Comparison of ENCODE assay signal across 11 cellular contexts in genomic region chr22:46528121-46528610, GRCh38. TPM values are rescaled to one million over a fixed set of nuclear protein-coding genes. Genes with fewer than 3 reads are reported as not detected.
DNase-seq lines count a peak whose midpoint lies in the region; TF ChIP-seq lines count a peak whose summit lies in the region.
"Had no signal": no experiment of that assay in that cellular context is flagged by ENCODE, and none has a peak within 500 bp of the region (broad histone marks: within the 10 kb centered on the region; RNA-seq: fewer than 3 reads in every experiment).

No MANE protein-coding gene starts in this region.

- no peak overlapping the region for H2BK15ac ChIP-seq in mesenchymal stem cell (ENCODE audit: low read depth, poor library complexity, severe bottlenecking)

- no peak overlapping the region for H3K23ac ChIP-seq in mesenchymal stem cell (ENCODE audit: low read length in 2 of 2)

- no peak overlapping the region for H2BK120ac ChIP-seq in mesenchymal stem cell (ENCODE audit: low read depth, low read length)

- no peak overlapping the region for H2AK5ac ChIP-seq in mesenchymal stem cell (ENCODE audit: low read length, severe bottlenecking)

- TF ChIP-seq POLR2A in suprapubic skin (IDR thresholded peaks at IDR 0.05) = no peak

- 53% methylated on average over 12 of the region's 15 CpGs for WGBS in mesenchymal stem cell
- whole genome bisulfite sequencing in suprapubic skin = 56% methylated on average over 15 of the region's 15 CpGs

- no peak overlapping the region for H3K14ac ChIP-seq in mesenchymal stem cell (ENCODE audit: low read length in 2 of 2)

- no peak overlapping the region for H3K4ac ChIP-seq in mesenchymal stem cell (ENCODE audit: low read depth in 1 of 2, low read length in 2 of 2)

- H3K4me1 ChIP-seq in mesenchymal stem cell (ENCODE audit: control insufficient read depth, insufficient read depth, low read depth, low read length) (peaks cover 33% of the 10 kb centered on the region), suprapubic skin (peaks cover 56% of the 10 kb centered on the region)

- no peaks in the 10 kb centered on the region for H3K9me3 Mint-ChIP-seq in Calu3 (ENCODE audit: low read depth, unreplicated experiment)
- H3K9me3 Mint-ChIP-seq in immature natural killer cell = no peaks in the 10 kb centered on the region

- CTCF ChIA-PET in Calu3 (lab: Charles Lee) = interaction anchor here (0.6 to 1.1 kb wide), 4 partner anchors 10 to 160 kb away, joined by 3 to 6 read pairs (median 4); no protein-coding TSS in a partner anchor

- no peak overlapping the region for H2AFZ ChIP-seq in mesenchymal stem cell (ENCODE audit: low read depth, low read length)

- H3K4me2 ChIP-seq in mesenchymal stem cell (ENCODE audit: low read length, poor library complexity, severe bottlenecking) = peak overlapping the region; percentile 10

- H4K8ac ChIP-seq in mesenchymal stem cell (ENCODE audit: low read length) = no peak overlapping the region

- no peak overlapping the region for H4K91ac ChIP-seq in mesenchymal stem cell (ENCODE audit: low read length)

- H3K27me3 Mint-ChIP-seq in Calu3 (ENCODE audit: unreplicated experiment) (no peaks in the 10 kb centered on the region), immature natural killer cell (ENCODE audit: low read depth in 3 of 3) (peaks cover 3 to 6% (median 5%) of the 10 kb centered on the region in 3 donors)

- peak; percentile 69 for DNase-seq in Calu3
- DNase-seq in LoVo (ENCODE audit: low spot score) = peak; percentile 87
- DNase-seq in amniotic epithelial cell (ENCODE audit: low read depth) = peak; percentile 95
- peak; percentile 53 for DNase-seq in mesenchymal stem cell
- no peak for DNase-seq in immature natural killer cell
- no peak for DNase-seq in T-helper 9 cell
- DNase-seq in suprapubic skin (ENCODE audit: low spot score in 2 of 2) = no peak
- DNase-seq in mesenteric fat pad (ENCODE audit: low spot score) = no peak
- DNase-seq: activated CD4-positive, alpha-beta T cell treated with anti-CD3 and anti-CD28 coated beads, Interleukin-2, amount 50 U/mL, for 1 hour; HCEC 1CT; naive B cell had no signal

- TF ChIP-seq EP300 in suprapubic skin (IDR thresholded peaks at IDR 0.05) = no peak

- H3K27me3 ChIP-seq in mesenchymal stem cell (ENCODE audit: control insufficient read depth in 1 of 2, insufficient read depth in 1 of 2, low read length in 2 of 2) (peaks cover 0 to 35% of the 10 kb centered on the region in 2 experiments), suprapubic skin (no peaks in the 10 kb centered on the region)

- no peak overlapping the region for H3K18ac ChIP-seq in mesenchymal stem cell (ENCODE audit: low read depth in 1 of 2, low read length in 2 of 2)

- peaks cover 53% of the 10 kb centered on the region for H3K4me1 Mint-ChIP-seq in Calu3 (ENCODE audit: low read depth, unreplicated experiment)
- H3K4me1 Mint-ChIP-seq in immature natural killer cell = peaks cover 0 to 5% of the 10 kb centered on the region in 2 donors
- H3K4me1 Mint-ChIP-seq: naive B cell had no signal

- H3K27ac ChIP-seq in mesenchymal stem cell (ENCODE audit: low read length, poor library complexity, severe bottlenecking) = peak overlapping the region; percentile 65
- no peak overlapping the region for H3K27ac ChIP-seq in suprapubic skin

- H2BK5ac ChIP-seq in mesenchymal stem cell (ENCODE audit: low read depth, low read length, poor library complexity, severe bottlenecking) = no peak overlapping the region

- no peak overlapping the region for H2BK12ac ChIP-seq in mesenchymal stem cell (ENCODE audit: low read length in 2 of 2)

- H3K4me3 ChIP-seq in mesenchymal stem cell (ENCODE audit: insufficient read depth in 1 of 2, low read depth in 1 of 2, low read length in 2 of 2) = no peak overlapping the region
- no peak overlapping the region for H3K4me3 ChIP-seq in suprapubic skin

- intact Hi-C loops in Calu3 (cut with micrococcal nuclease; ENCODE audit: unreplicated experiment) = no loop called here

- BruUV-seq in Calu3 (replicated peaks; lab: Mats Ljungman, UMichigan) = no TSS peak

- H3K9ac ChIP-seq in mesenchymal stem cell (ENCODE audit: low read length) = no peak overlapping the region

- peaks cover 38% of the 10 kb centered on the region for H3K79me1 ChIP-seq in mesenchymal stem cell (replicated peaks; ENCODE audit: low read length, poor library complexity, severe bottlenecking)

- H3K27ac Mint-ChIP-seq in Calu3 (ENCODE audit: unreplicated experiment) = peak overlapping the region; percentile 95
- no peak overlapping the region for H3K27ac Mint-ChIP-seq in immature natural killer cell

- H3K36me3 ChIP-seq in mesenchymal stem cell (ENCODE audit: control insufficient read depth in 1 of 2, insufficient read depth in 2 of 2, low read depth in 1 of 2, low read length in 2 of 2) (peaks cover 0 to 16% of the 10 kb centered on the region in 2 experiments), suprapubic skin (no peaks in the 10 kb centered on the region)

- peak overlapping the region; percentile 59 for H3K4me3 Mint-ChIP-seq in Calu3 (ENCODE audit: low read depth, unreplicated experiment)
- H3K4me3 Mint-ChIP-seq in immature natural killer cell = no peak overlapping the region

- H3K36me3 Mint-ChIP-seq in Calu3 (ENCODE audit: insufficient read depth, unreplicated experiment) (peaks cover 21% of the 10 kb centered on the region), immature natural killer cell (peaks cover 0 to 3% (median 0%) of the 10 kb centered on the region in 3 donors)

- no peaks in the 10 kb centered on the region for H3K9me3 ChIP-seq in mesenchymal stem cell (ENCODE audit: control insufficient read depth, low read length)
- H3K9me3 ChIP-seq in suprapubic skin = no peaks in the 10 kb centered on the region

- TF ChIP-seq CTCF in Calu3 (IDR thresholded peaks at IDR 0.05; ENCODE audit: unreplicated experiment) (no peak), suprapubic skin (IDR thresholded peaks at IDR 0.05) (no peak)

RNA-seq across cellular contexts. Expression of gene CELSR1, which starts 9.3 kb away (rescaled TPM):
- total RNA-seq in Calu3 (2022) = 40.8 and 45.5 TPM in 2 replicates
- polyA plus RNA-seq in mesenchymal stem cell (2013, experiment 1 of 2) = 0.14 TPM
- polyA plus RNA-seq in mesenchymal stem cell (2013, experiment 2 of 2) = 0.11 TPM
- 1 to 10 TPM in 2 of 3 donors, under 1 TPM in 1; 0.24 to 1.6 (median 1.2) TPM for polyA plus RNA-seq in immature natural killer cell
- 100 to 1,000 TPM in 1 of 4 donors, 10 to 100 TPM in 3; 75.6 to 102 (median 77.5) TPM for total RNA-seq in suprapubic skin
- total RNA-seq in mesenteric fat pad = 1.8 TPM

Comparison
In these comparisons a context has a peak if more than half of its experiments do, and no peak if none do; other contexts are left out.
1. DNase-seq: peak in Calu3 (single experiment), LoVo (single experiment), amniotic epithelial cell (single experiment) and mesenchymal stem cell (single experiment); none in immature natural killer cell (0 of 3), T-helper 9 cell (single experiment), suprapubic skin (0 of 2) and mesenteric fat pad (single experiment).
2. RNA of gene CELSR1, which starts 9.3 kb away (total RNA-seq): 75.6 to 102 TPM in suprapubic skin and 40.8 to 45.5 TPM in Calu3; 1.8 TPM in mesenteric fat pad (single experiment); every median in the first group is over 10 times any median in the second.